In genomic region chr16:30095166-30096078, GRCh38 we compare ENCODE assay signal across 8 cellular contexts. TPM values are rescaled to one million over a fixed set of nuclear protein-coding genes. Genes with fewer than 3 reads are reported as not detected.
DNase-seq lines count a peak whose midpoint lies in the region; ATAC-seq and TF ChIP-seq lines count a peak whose summit lies in the region.

No MANE protein-coding gene starts in this region.

- H3K4me1 ChIP-seq in BE2C: peaks cover 9% of the 10 kb centered on the region
- H3K4me1 ChIP-seq in duodenal mucosa (ENCODE audit: control insufficient read depth in 1 of 2, insufficient read depth in 2 of 2, low read length in 2 of 2): peaks cover 29 to 40% of the 10 kb centered on the region in 2 donors

- H3K27ac ChIP-seq in duodenal mucosa (ENCODE audit: low read depth, low read length): peak overlapping the region; percentile 84

- peaks cover 11% of the 10 kb centered on the region for H3K36me3 Mint-ChIP-seq in natural killer cell treated with Interleukin-12 subunit alpha and Interleukin-12 subunit beta and Interleukin-15 and Interleukin-18, amount 100 ng/mL, for 72 hours

- H3K9me3 ChIP-seq in BE2C: peaks cover 8% of the 10 kb centered on the region; the same call in 1 of the 2 replicates
- H3K9me3 ChIP-seq in duodenal mucosa (ENCODE audit: control insufficient read depth in 1 of 2, low read length in 2 of 2): peaks cover 11 to 22% of the 10 kb centered on the region in 2 donors

- peaks cover 30 to 36% of the 10 kb centered on the region in 2 donors for H3K4me1 Mint-ChIP-seq in natural killer cell treated with Interleukin-12 subunit alpha and Interleukin-12 subunit beta and Interleukin-15 and Interleukin-18, amount 100 ng/mL, for 72 hours (ENCODE audit: low read depth in 2 of 2)

- H3K9me3 Mint-ChIP-seq in natural killer cell treated with Interleukin-12 subunit alpha and Interleukin-12 subunit beta and Interleukin-15 and Interleukin-18, amount 100 ng/mL, for 72 hours: peaks cover 5% of the 10 kb centered on the region

- H3K27ac Mint-ChIP-seq in natural killer cell treated with Interleukin-12 subunit alpha and Interleukin-12 subunit beta and Interleukin-15 and Interleukin-18, amount 100 ng/mL, for 72 hours: peak overlapping the region; percentile 74 to 88

- no peak for ATAC-seq in natural killer cell treated with Interleukin-12 subunit alpha and Interleukin-12 subunit beta and Interleukin-15 and Interleukin-18, amount 100 ng/mL, for 72 hours
- ATAC-seq in HG02885 (IDR thresholded peaks at IDR 0.05; ENCODE audit: poor library complexity, unreplicated experiment): no peak
- ATAC-seq in GM19324 (IDR thresholded peaks at IDR 0.05; ENCODE audit: low FRiP score, unreplicated experiment): no peak

- DNase-seq in BE2C (no peak), LNCaP clone FGC (ENCODE audit: low read depth) (no peak), COR-L47 (lab: John Stamatoyannopoulos, UW) (no peak), NCI-H1105 treated with DMSO at 0.1 percent for 48 hours (lab: John Stamatoyannopoulos, UW) (no peak)
- no peak for DNase-seq in natural killer cell treated with Interleukin-12 subunit alpha and Interleukin-12 subunit beta and Interleukin-15 and Interleukin-18, amount 100 ng/mL, for 72 hours (ENCODE audit: low spot score)

- H3K27me3 Mint-ChIP-seq in natural killer cell treated with Interleukin-12 subunit alpha and Interleukin-12 subunit beta and Interleukin-15 and Interleukin-18, amount 100 ng/mL, for 72 hours: no peaks in the 10 kb centered on the region

- H3K4me3 ChIP-seq in BE2C (ENCODE audit: low read depth, low read length): peak overlapping the region; percentile 41
- H3K4me3 ChIP-seq in LNCaP clone FGC (ENCODE audit: low read depth, low read length): peak overlapping the region; percentile 53
- H3K4me3 ChIP-seq in duodenal mucosa (ENCODE audit: low read depth in 1 of 2, low read length in 2 of 2): peak overlapping the region; percentile 90 to 98

- peak overlapping the region; percentile 76 to 95 for H3K9ac ChIP-seq in duodenal mucosa (ENCODE audit: low read depth in 1 of 2, low read length in 2 of 2)

- H3K27me3 ChIP-seq in BE2C (no peaks in the 10 kb centered on the region), duodenal mucosa (ENCODE audit: control insufficient read depth in 1 of 2, insufficient read depth in 2 of 2, low read length in 2 of 2) (no peaks in the 10 kb centered on the region)

- no peak for TF ChIP-seq CTCF in BE2C (IDR thresholded peaks at IDR 0.05; ENCODE audit: low read depth, low read length)
- TF ChIP-seq CTCF in LNCaP clone FGC (IDR thresholded peaks at IDR 0.05; ENCODE audit: control insufficient read depth, extremely low read depth, insufficient read depth): no peak

- H3K36me3 ChIP-seq in BE2C (no peaks in the 10 kb centered on the region), duodenal mucosa (ENCODE audit: control insufficient read depth in 1 of 2, insufficient read depth in 2 of 2, low read length in 2 of 2) (peaks cover 12 to 13% of the 10 kb centered on the region in 2 donors)

- H3K4me3 Mint-ChIP-seq in natural killer cell treated with Interleukin-12 subunit alpha and Interleukin-12 subunit beta and Interleukin-15 and Interleukin-18, amount 100 ng/mL, for 72 hours: peak overlapping the region; percentile 78

RNA-seq across cellular contexts. Expression of gene YPEL3, which starts 0.6 kb away (rescaled TPM):
- polyA plus RNA-seq in BE2C (2012; ENCODE audit: insufficient read depth, insufficient read length, low read depth): 28.8 TPM
- 10 to 100 TPM; 21.1 to 25.8 TPM for total RNA-seq in natural killer cell treated with Interleukin-12 subunit alpha and Interleukin-12 subunit beta and Interleukin-15 and Interleukin-18, amount 100 ng/mL, for 72 hours

RNA-seq across cellular contexts. Expression of gene TBX6, which starts 3.7 kb away (rescaled TPM):
- 2.1 TPM for polyA plus RNA-seq in BE2C (2012; ENCODE audit: insufficient read depth, insufficient read length, low read depth)
- total RNA-seq in natural killer cell treated with Interleukin-12 subunit alpha and Interleukin-12 subunit beta and Interleukin-15 and Interleukin-18, amount 100 ng/mL, for 72 hours: under 1 TPM; 0.29 to 0.78 TPM

RNA-seq across cellular contexts. Expression of gene GDPD3, which starts 17.9 kb away (rescaled TPM):
- 1.2 TPM for polyA plus RNA-seq in BE2C (2012; ENCODE audit: insufficient read depth, insufficient read length, low read depth)
- 1 to 10 TPM; 1.6 to 5.6 TPM for total RNA-seq in natural killer cell treated with Interleukin-12 subunit alpha and Interleukin-12 subunit beta and Interleukin-15 and Interleukin-18, amount 100 ng/mL, for 72 hours

RNA-seq across cellular contexts. Expression of gene PPP4C, which starts 19.6 kb away (rescaled TPM):
- 317 TPM for polyA plus RNA-seq in BE2C (2012; ENCODE audit: insufficient read depth, insufficient read length, low read depth)
- total RNA-seq in natural killer cell treated with Interleukin-12 subunit alpha and Interleukin-12 subunit beta and Interleukin-15 and Interleukin-18, amount 100 ng/mL, for 72 hours: 100 to 1,000 TPM; 144 to 148 TPM

RNA-seq across cellular contexts. Expression of gene MAPK3, which starts 27.6 kb away (rescaled TPM):
- 91.2 TPM for polyA plus RNA-seq in BE2C (2012; ENCODE audit: insufficient read depth, insufficient read length, low read depth)
- 10 to 100 TPM; 34.3 to 35.9 TPM for total RNA-seq in natural killer cell treated with Interleukin-12 subunit alpha and Interleukin-12 subunit beta and Interleukin-15 and Interleukin-18, amount 100 ng/mL, for 72 hours

Comparison
In these comparisons a context has a peak if more than half of its experiments do, and no peak if none do; other contexts are left out.
1. H3K4me3 ChIP-seq: peak in every context shown above with its lines; median percentile 94 in duodenal mucosa; 53 in LNCaP clone FGC; 41 in BE2C.